15 cellular contexts compared by ENCODE assay signal in genomic region chr17:48522990-48523389, GRCh38. TPM values are rescaled to one million over a fixed set of nuclear protein-coding genes. Genes with fewer than 3 reads are reported as not detected.
A peak's percentile ranks its signal among the peaks of the same experiment; 100 is the strongest.
DNase-seq lines count a peak whose midpoint lies in the region; ATAC-seq and TF ChIP-seq lines count a peak whose summit lies in the region.
"Had no signal": no experiment of that assay in that cellular context is flagged by ENCODE, and none has a peak within 500 bp of the region (broad histone marks: within the 10 kb centered on the region; RNA-seq: fewer than 3 reads in every experiment).

No MANE protein-coding gene starts in this region.

- in situ Hi-C loops in GM23248 (cut with MboI) = no loop called here

- H3K4me2 ChIP-seq in GM23248 (ENCODE audit: unreplicated experiment) = no peak overlapping the region

- H3K27ac ChIP-seq in GM23248 = no peak overlapping the region
- H3K27ac ChIP-seq in endodermal cell (ENCODE audit: low read depth, low read length) = no peak overlapping the region
- no peak overlapping the region for H3K27ac ChIP-seq in upper lobe of right lung
- H3K27ac ChIP-seq in psoas muscle = no peak overlapping the region
- H3K27ac ChIP-seq: suprapubic skin had no signal

- H3K27me3 ChIP-seq in GM23248 (replicated peaks; ENCODE audit: insufficient read depth) (peaks cover 5% of the 10 kb centered on the region; the same call in 1 of the 2 replicates), endodermal cell (ENCODE audit: control insufficient read depth, insufficient read depth, low read length, poor library complexity, severe bottlenecking) (peaks cover 57% of the 10 kb centered on the region), upper lobe of right lung (peaks cover 40% of the 10 kb centered on the region), psoas muscle (ENCODE audit: insufficient read depth in 3 of 3, low read length in 2 of 3) (peaks cover 0 to 25% (median 2%) of the 10 kb centered on the region in 3 donors)

- no peak overlapping the region for H3K9ac ChIP-seq in GM23248
- H3K9ac ChIP-seq in endodermal cell (ENCODE audit: extremely low read depth, low read length, poor library complexity, severe bottlenecking) = no peak overlapping the region

- no peaks in the 10 kb centered on the region for H3K9me2 ChIP-seq in GM23248 (ENCODE audit: insufficient read depth)

- peak; percentile 60 for TF ChIP-seq CTCF in endodermal cell (conservative IDR thresholded peaks at IDR 0.05)
- TF ChIP-seq CTCF in neural crest cell (conservative IDR thresholded peaks at IDR 0.05) = peak; percentile 50
- no peak for TF ChIP-seq CTCF in upper lobe of right lung (IDR thresholded peaks at IDR 0.05)
- TF ChIP-seq CTCF in psoas muscle (IDR thresholded peaks at IDR 0.05) = no peak

- H3K4me1 ChIP-seq in GM23248 (ENCODE audit: insufficient read depth) = 0 out of 2 replicates have a peak, but pooled peaks cover 3% of the 10 kb centered on the region
- peaks cover 6% of the 10 kb centered on the region for H3K4me1 ChIP-seq in endodermal cell (ENCODE audit: control insufficient read depth, insufficient read depth, low read length)
- peaks cover 5% of the 10 kb centered on the region for H3K4me1 ChIP-seq in upper lobe of right lung
- H3K4me1 ChIP-seq in psoas muscle = no peaks in the 10 kb centered on the region
- H3K4me1 ChIP-seq: breast epithelium had no signal

- H3K27me3 Mint-ChIP-seq in endodermal cell (ENCODE audit: insufficient read depth) (peaks cover 98% of the 10 kb centered on the region), neural crest cell (ENCODE audit: low read depth) (peaks cover 92% of the 10 kb centered on the region)

- intact Hi-C loops in upper lobe of right lung (cut with DNase I) = no loop called here
- intact Hi-C loops in psoas muscle (cut with DNase I) = no loop called here

- H3K9me3 Mint-ChIP-seq in endodermal cell = no peaks in the 10 kb centered on the region
- H3K9me3 Mint-ChIP-seq in neural crest cell = no peaks in the 10 kb centered on the region
- H3K9me3 Mint-ChIP-seq: CD4-positive, CD25-positive, alpha-beta regulatory T cell; effector memory CD8-positive, alpha-beta T cell had no signal

- no peaks in the 10 kb centered on the region for H4K20me1 ChIP-seq in GM23248 (ENCODE audit: insufficient read depth)

- H3K79me2 ChIP-seq in GM23248 (ENCODE audit: insufficient read depth) = no peaks in the 10 kb centered on the region

- H3K36me3 ChIP-seq in GM23248 (ENCODE audit: low read depth) (no peaks in the 10 kb centered on the region), endodermal cell (ENCODE audit: control insufficient read depth, insufficient read depth, low read length) (no peaks in the 10 kb centered on the region), upper lobe of right lung (no peaks in the 10 kb centered on the region), psoas muscle (ENCODE audit: insufficient read depth in 1 of 2, low read depth in 1 of 2) (no peaks in the 10 kb centered on the region)
- H3K36me3 ChIP-seq: breast epithelium, suprapubic skin had no signal

- H3K36me3 Mint-ChIP-seq in endodermal cell (ENCODE audit: low read depth) = no peaks in the 10 kb centered on the region
- H3K36me3 Mint-ChIP-seq in neural crest cell (ENCODE audit: low read depth) = no peaks in the 10 kb centered on the region
- H3K36me3 Mint-ChIP-seq: CD4-positive, CD25-positive, alpha-beta regulatory T cell had no signal

- 46 to 49% methylated on average over 6 of the region's 6 CpGs for WGBS in GM23248 (ENCODE audit: low coverage in 1 of 2, low lambda C conversion rate in 2 of 2, missing lambda C conversion rate in 2 of 2), 2 experiments
- WGBS in endodermal cell (ENCODE audit: insufficient coverage in 1 of 2, insufficient read length in 1 of 2), 2 experiments = 87 to 92% methylated on average over 5 to 6 of the region's 6 CpGs
- WGBS in psoas muscle, 3 donors = 56 to 72% (median 64%) methylated on average over 6 of the region's 6 CpGs

- peak; percentile 41 for DNase-seq in GM23248
- DNase-seq in NCI-H69 (lab: John Stamatoyannopoulos, UW) = peak; percentile 75
- DNase-seq in endodermal cell = no peak
- no peak for DNase-seq in neural crest cell (ENCODE audit: low read depth, low spot score)
- no peak for DNase-seq in upper lobe of right lung
- DNase-seq in psoas muscle = no peak
- DNase-seq in NCI-H1092 treated with DMSO at 0.1 percent for 48 hours (lab: John Stamatoyannopoulos, UW) = no peak
- DNase-seq: CD4-positive, CD25-positive, alpha-beta regulatory T cell; effector memory CD8-positive, alpha-beta T cell; mucosa of descending colon; NCI-H446 had no signal

- no peak for ATAC-seq in upper lobe of right lung
- no peak for ATAC-seq in psoas muscle
- ATAC-seq: effector memory CD8-positive, alpha-beta T cell; mucosa of descending colon had no signal

- H2AFZ ChIP-seq in GM23248 = no peak overlapping the region

- peaks cover 8% of the 10 kb centered on the region; the same call in 1 of the 2 replicates for H3F3A ChIP-seq in GM23248 (ENCODE audit: insufficient read depth)

- no peaks in the 10 kb centered on the region for H3K9me3 ChIP-seq in GM23248 (ENCODE audit: low read depth)
- no peaks in the 10 kb centered on the region for H3K9me3 ChIP-seq in endodermal cell (ENCODE audit: control insufficient read depth, low read length)
- no peaks in the 10 kb centered on the region for H3K9me3 ChIP-seq in upper lobe of right lung
- H3K9me3 ChIP-seq in psoas muscle = no peaks in the 10 kb centered on the region
- H3K9me3 ChIP-seq: breast epithelium, mucosa of descending colon, suprapubic skin had no signal

- H3K4me3 ChIP-seq in GM23248 = no peak overlapping the region
- H3K4me3 ChIP-seq in endodermal cell (ENCODE audit: low read length) = no peak overlapping the region
- no peak overlapping the region for H3K4me3 ChIP-seq in upper lobe of right lung
- no peak overlapping the region for H3K4me3 ChIP-seq in psoas muscle
- H3K4me3 ChIP-seq: breast epithelium, mucosa of descending colon, suprapubic skin had no signal

- H3K4me1 Mint-ChIP-seq in endodermal cell = peaks cover 21% of the 10 kb centered on the region
- peaks cover 28% of the 10 kb centered on the region for H3K4me1 Mint-ChIP-seq in neural crest cell

- H3K4me3 Mint-ChIP-seq in endodermal cell (no peak overlapping the region), neural crest cell (no peak overlapping the region)
- H3K4me3 Mint-ChIP-seq: CD4-positive, CD25-positive, alpha-beta regulatory T cell; effector memory CD8-positive, alpha-beta T cell had no signal

- no peak overlapping the region for H3K27ac Mint-ChIP-seq in endodermal cell
- no peak overlapping the region for H3K27ac Mint-ChIP-seq in neural crest cell (ENCODE audit: unreplicated experiment)
- H3K27ac Mint-ChIP-seq: CD4-positive, CD25-positive, alpha-beta regulatory T cell; effector memory CD8-positive, alpha-beta T cell had no signal

RNA-seq across cellular contexts. Expression of gene HOXB1, which starts 7.8 kb away (rescaled TPM):
- not detected in 2 replicates for total RNA-seq in GM23248 (2014; rRNA removed; shearing (Covaris generic))
- polyA plus RNA-seq in GM23248 (2016; fragmentation: Nextera tagmentation; extraction: Ambion mirVana) (not detected in 2 replicates), psoas muscle (not detected)
- total RNA-seq in endodermal cell (not detected), neural crest cell (2.7 and 3.6 TPM in 2 replicates), upper lobe of right lung (not detected), psoas muscle (not detected)
- 27.1 TPM for polyA plus RNA-seq in endodermal cell (2013, experiment 1 of 2)
- polyA plus RNA-seq in endodermal cell (2013, experiment 2 of 2) = 28.3 TPM
- total RNA-seq: breast epithelium; CD4-positive, CD25-positive, alpha-beta regulatory T cell; glomerular endothelial cell; mucosa of descending colon; pulmonary artery endothelial cell; suprapubic skin had no signal
- polyA plus RNA-seq: CD4-positive, CD25-positive, alpha-beta regulatory T cell had no signal

RNA-seq across cellular contexts. Expression of gene HOXB2, which starts 21.9 kb away (rescaled TPM):
- 9.6 and 12.1 TPM in 2 replicates for total RNA-seq in GM23248 (2014; rRNA removed; shearing (Covaris generic))
- polyA plus RNA-seq in GM23248 (2016; fragmentation: Nextera tagmentation; extraction: Ambion mirVana) (25.3 and 27.4 TPM in 2 replicates), psoas muscle (1 to 10 TPM; 4.6 to 5.0 (median 5.0) TPM)
- total RNA-seq in endodermal cell (under 1 TPM in 1 of 2 donors, not detected in 1; 0.22 TPM), neural crest cell (60.0 and 60.9 TPM in 2 replicates), upper lobe of right lung (11.0 TPM), psoas muscle (10 to 100 TPM in 1 of 4 donors, 1 to 10 TPM in 3; 3.1 to 12.9 (median 6.5) TPM)
- polyA plus RNA-seq in endodermal cell (2013, experiment 1 of 2) = 121 TPM
- polyA plus RNA-seq in endodermal cell (2013, experiment 2 of 2) = 124 TPM

RNA-seq across cellular contexts. Expression of gene HOXB4, which starts 55.2 kb away (rescaled TPM):
- total RNA-seq in GM23248 (2014; rRNA removed; shearing (Covaris generic)) = 2.2 and 3.3 TPM in 2 replicates
- polyA plus RNA-seq in GM23248 (2016; fragmentation: Nextera tagmentation; extraction: Ambion mirVana) (0.54 and 1.2 TPM in 2 replicates), psoas muscle (under 1 TPM; 0.38 to 0.89 (median 0.55) TPM)
- total RNA-seq in endodermal cell (not detected), neural crest cell (4.4 and 5.0 TPM in 2 replicates), upper lobe of right lung (4.9 TPM), psoas muscle (1 to 10 TPM in 2 of 4 donors, under 1 TPM in 2; 0.80 to 4.0 (median 1.3) TPM)
- polyA plus RNA-seq in endodermal cell (2013, experiment 1 of 2) = 3.5 TPM
- polyA plus RNA-seq in endodermal cell (2013, experiment 2 of 2) = 3.4 TPM

Comparison
In these comparisons a context has a peak if more than half of its experiments do, and no peak if none do; other contexts are left out.
1. DNase-seq: peak in GM23248 (single experiment) and NCI-H69 (single experiment); none in endodermal cell (single experiment), neural crest cell (single experiment), upper lobe of right lung (single experiment), psoas muscle (0 of 2) and NCI-H1092 treated with DMSO at 0.1 percent for 48 hours (single experiment).
2. CTCF ChIP-seq: peak in endodermal cell (single experiment) and neural crest cell (single experiment); none in upper lobe of right lung (single experiment) and psoas muscle (single experiment).